In the genomic region with DNA sequence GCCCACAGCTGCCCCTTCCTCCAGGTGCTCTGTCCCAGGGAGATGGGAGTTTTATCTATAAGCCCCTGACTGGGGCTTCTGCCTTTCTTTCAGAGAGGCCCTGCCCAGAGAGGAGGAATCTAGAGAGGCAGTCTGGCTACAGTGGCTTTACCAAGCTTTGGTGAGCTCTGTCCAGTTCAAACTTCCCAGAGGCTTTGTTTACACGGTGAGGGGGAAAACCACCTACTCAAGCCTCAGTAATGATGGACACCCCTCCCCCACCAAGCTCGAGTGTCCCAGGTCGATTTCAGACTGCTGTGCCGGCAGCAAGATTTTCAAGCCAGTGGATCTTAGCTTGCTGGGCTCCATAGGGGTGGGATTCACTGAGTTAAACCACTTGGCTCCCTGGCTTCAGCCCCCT, we compare ENCODE assay signal across 3 cellular contexts. TPM values are rescaled to one million over a fixed set of nuclear protein-coding genes. Genes with fewer than 3 reads are reported as not detected.
"Had no signal": no experiment of that assay in that cellular context is flagged by ENCODE, and none has a peak within 500 bp of the region (broad histone marks: within the 10 kb centered on the region; RNA-seq: fewer than 3 reads in every experiment).

No MANE protein-coding gene starts in this region.

RNA-seq across cellular contexts. Expression of a gene that starts 25.4 kb away (rescaled TPM):
- total RNA-seq: endothelial cell of umbilical vein, lung microvascular endothelial cell, myocyte had no signal
- polyA plus RNA-seq: endothelial cell of umbilical vein had no signal
